17 cellular contexts compared by ENCODE assay signal in the genomic region with DNA sequence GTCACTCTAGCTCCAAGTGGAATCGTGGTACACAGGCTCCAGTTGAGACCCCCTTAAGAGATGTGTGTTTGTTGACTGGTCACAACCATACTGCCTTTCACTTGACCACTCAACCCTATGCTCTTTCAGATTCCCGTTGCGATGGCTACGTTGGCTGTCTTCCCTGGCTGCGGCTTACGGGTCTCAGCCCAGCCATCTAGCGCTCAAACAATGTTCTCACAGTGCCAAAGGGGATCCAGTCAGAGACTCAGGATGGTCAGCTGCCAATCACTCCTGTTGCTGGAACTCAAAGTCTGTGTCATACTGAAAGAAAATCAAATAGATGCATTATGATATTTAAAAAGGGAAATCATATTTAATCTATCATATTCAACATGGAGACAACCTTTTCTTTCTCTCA.
DNase-seq lines count a peak whose midpoint lies in the region; ATAC-seq and TF ChIP-seq lines count a peak whose summit lies in the region.
"Had no signal": no experiment of that assay in that cellular context is flagged by ENCODE, and none has a peak within 500 bp of the region (broad histone marks: within the 10 kb centered on the region; RNA-seq: fewer than 3 reads in every experiment).

No MANE protein-coding gene starts in this region.

- no peak for TF ChIP-seq CTCF in parathyroid adenoma (IDR thresholded peaks at IDR 0.05)

- H3K79me2 ChIP-seq in parathyroid adenoma: no peaks in the 10 kb centered on the region

- peak; percentile 47 for ATAC-seq in Right ventricle myocardium inferior
- ATAC-seq in Right ventricle myocardium superior (ENCODE audit: poor library complexity): peak; percentile 65
- ATAC-seq: activated CD8-positive, alpha-beta T cell treated with anti-CD3 and anti-CD28 coated beads for 36 hours had no signal

- no peak overlapping the region for H2AFZ ChIP-seq in parathyroid adenoma

- H3K9me3 ChIP-seq in parathyroid adenoma (ENCODE audit: control insufficient read depth, low read length): no peaks in the 10 kb centered on the region
- H3K9me3 ChIP-seq: right lobe of liver, stomach had no signal

- intact Hi-C loops in Right ventricle myocardium inferior (cut with DNase I): loop anchor here (5.0 kb wide), 1 partner anchor 97 kb away; no protein-coding TSS in a partner anchor
- intact Hi-C loops in cardiac septum (cut with DNase I): no loop called here
- intact Hi-C loops in Right ventricle myocardium superior (cut with DNase I): no loop called here

- no peaks in the 10 kb centered on the region for H3K36me3 ChIP-seq in parathyroid adenoma (ENCODE audit: control insufficient read depth, insufficient read depth, low read length)
- H3K36me3 ChIP-seq: right lobe of liver had no signal

- no peak overlapping the region for H3K4me3 ChIP-seq in parathyroid adenoma (ENCODE audit: low read depth, low read length)
- H3K4me3 ChIP-seq: right lobe of liver, stomach had no signal

- H3K27me3 ChIP-seq in parathyroid adenoma (ENCODE audit: control insufficient read depth, insufficient read depth, low read length): no peaks in the 10 kb centered on the region
- H3K27me3 ChIP-seq: right lobe of liver, stomach had no signal

- peaks cover 10% of the 10 kb centered on the region for H3K4me1 ChIP-seq in parathyroid adenoma

- H3K4me2 ChIP-seq in parathyroid adenoma (ENCODE audit: low read length): no peak overlapping the region

- H3K27ac ChIP-seq in parathyroid adenoma: peak overlapping the region; percentile 33
- H3K27ac ChIP-seq: right lobe of liver, stomach had no signal

- DNase-seq in Right ventricle myocardium inferior (ENCODE audit: missing footprints) (no peak), cardiac septum (ENCODE audit: low spot score) (no peak), Right ventricle myocardium superior (no peak), mesenteric fat pad (ENCODE audit: low spot score) (no peak), COLO668 (lab: John Stamatoyannopoulos, UW; ENCODE audit: unreplicated experiment) (no peak), occipital lobe (lab: John Stamatoyannopoulos, UW) (no peak)
- no peak for DNase-seq in stimulated activated CD4-positive, alpha-beta T cell treated with anti-CD3 and anti-CD28 coated beads, Interleukin-1b, Interleukin-23, amount 100 ng/mL, for 48 hours
- DNase-seq: activated CD8-positive, alpha-beta T cell treated with anti-CD3 and anti-CD28 coated beads for 36 hours; activated effector memory CD4-positive, alpha-beta T cell treated with anti-CD3 and anti-CD28 coated beads, Interleukin-2, amount 50 U/mL, for 16 hours; Calu3; IMR-90; NCI-H1436 treated with DMSO at 0.1 percent for 48 hours; NCI-H774; right lobe of liver; SHP77 treated with DMSO at 0.1 percent for 48 hours; stomach had no signal

- H3K9ac ChIP-seq in parathyroid adenoma: no peak overlapping the region
